In the genomic region with DNA sequence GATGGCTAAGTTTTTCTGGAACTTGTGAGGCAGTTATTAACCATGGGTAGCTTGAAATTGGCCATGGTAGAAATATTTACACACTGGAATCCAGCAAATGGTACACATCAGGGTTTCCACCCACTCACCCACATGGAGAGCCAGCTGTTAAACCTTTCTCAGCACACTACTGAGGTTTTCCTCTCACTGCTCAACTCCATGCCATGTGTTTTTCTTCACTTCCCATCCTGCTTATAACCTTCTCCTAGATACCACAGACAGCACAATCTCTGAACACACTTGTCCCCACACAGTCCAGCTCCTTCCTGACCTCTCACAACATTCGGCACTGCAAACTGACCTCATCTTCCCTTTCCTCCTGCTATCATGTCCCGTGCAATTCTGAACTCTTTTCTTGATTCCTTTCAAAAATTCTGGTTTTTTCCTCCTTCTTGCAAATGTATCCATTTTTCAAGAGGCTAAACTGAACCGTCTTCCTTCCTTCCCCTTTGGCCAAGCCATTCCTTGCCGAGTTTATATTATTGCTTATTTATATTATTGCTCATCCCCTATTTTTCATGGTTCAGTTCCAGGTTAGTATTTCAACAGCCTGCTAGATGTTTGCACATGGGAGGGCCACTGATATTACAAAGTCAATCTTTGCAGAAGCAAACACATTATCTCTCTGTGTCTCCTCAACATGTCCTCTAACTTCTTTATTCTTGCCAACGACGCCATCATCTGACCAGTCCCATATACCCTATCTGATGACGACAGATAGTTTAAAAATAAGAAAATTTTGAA, we compare ENCODE assay signal across 22 cellular contexts.
A peak's percentile ranks its signal among the peaks of the same experiment; 100 is the strongest.
DNase-seq lines count a peak whose midpoint lies in the region; ATAC-seq, FAIRE-seq and TF ChIP-seq lines count a peak whose summit lies in the region.
"Had no signal": no experiment of that assay in that cellular context is flagged by ENCODE, and none has a peak within 500 bp of the region (broad histone marks: within the 10 kb centered on the region; RNA-seq: fewer than 3 reads in every experiment).

No MANE protein-coding gene starts in this region.

- no peak for TF ChIP-seq POLR2A in right lobe of liver (IDR thresholded peaks at IDR 0.05)
- TF ChIP-seq POLR2A in HepG2 (IDR thresholded peaks at IDR 0.05; ENCODE audit: insufficient read depth in 1 of 2, low read depth in 2 of 2, low read length in 2 of 2), result no peak

- 23% methylated on average over 7 of the region's 7 CpGs for WGBS in right lobe of liver (ENCODE audit: insufficient coverage, low coverage, low lambda C conversion rate, missing lambda C conversion rate)
- WGBS in HepG2 (ENCODE audit: low lambda C conversion rate), result 6% methylated on average over 7 of the region's 7 CpGs

- ATAC-seq in right lobe of liver (peak; percentile 75 to 97 (median 84)), HepG2 (no peak), esophagus mucosa (no peak), GM18517 (IDR thresholded peaks at IDR 0.05; ENCODE audit: unreplicated experiment) (no peak)
- ATAC-seq: activated CD8-positive, alpha-beta T cell treated with anti-CD3 and anti-CD28 coated beads for 36 hours; WTC11 had no signal

- in situ Hi-C loops in HepG2 (cut with HindIII; ENCODE audit: extremely low pct_ligation_motif_present, low pct_unique_long_range_greater_than_20kb), result no loop called here

- no peaks in the 10 kb centered on the region for H3K4me1 Mint-ChIP-seq in CD14-positive monocyte
- H3K4me1 Mint-ChIP-seq: activated naive CD4-positive, alpha-beta T cell treated with anti-CD3 and anti-CD28 coated beads, Interleukin-2, amount 50 U/mL, for 24 hours; CD8-positive, alpha-beta memory T cell had no signal

- no peak overlapping the region for H3K4me2 ChIP-seq in HepG2 (ENCODE audit: low read depth, low read length)
- H3K4me2 ChIP-seq: KMS-11, neural progenitor cell had no signal

- no peaks in the 10 kb centered on the region for H3K36me3 Mint-ChIP-seq in CD14-positive monocyte
- H3K36me3 Mint-ChIP-seq: activated naive CD4-positive, alpha-beta T cell treated with anti-CD3 and anti-CD28 coated beads, Interleukin-2, amount 50 U/mL, for 24 hours; neural progenitor cell; WTC11 had no signal

- CTCF ChIA-PET in HepG2 (lab: Yijun Ruan, JAX; ENCODE audit: low intra/inter-chr PET ratio, low total read pairs), result no interaction called here

- H3K79me2 ChIP-seq in HepG2 (ENCODE audit: insufficient read depth, low read length), result no peaks in the 10 kb centered on the region

- no TSS peak for BruUV-seq in HepG2 (replicated peaks; lab: Mats Ljungman, UMichigan)

- FAIRE-seq in HepG2 (lab: Jason Lieb, UNC), result no peak

- no peak overlapping the region for H3K9ac ChIP-seq in HepG2 (ENCODE audit: insufficient read depth, low read depth, low read length)
- H3K9ac ChIP-seq: KMS-11, neural progenitor cell had no signal

- H3K9me3 ChIP-seq in right lobe of liver (no peaks in the 10 kb centered on the region), HepG2 (ENCODE audit: low read length) (no peaks in the 10 kb centered on the region)
- H3K9me3 ChIP-seq: thyroid gland had no signal

- POLR2A ChIA-PET in HepG2 (lab: Yijun Ruan, JAX), result no interaction called here

- peaks cover 0 to 4% (median 0%) of the 10 kb centered on the region in 7 donors for H3K9me3 Mint-ChIP-seq in CD14-positive monocyte
- H3K9me3 Mint-ChIP-seq: activated CD8-positive, alpha-beta T cell treated with anti-CD3 and anti-CD28 coated beads for 36 hours; activated naive CD4-positive, alpha-beta T cell treated with anti-CD3 and anti-CD28 coated beads, Interleukin-2, amount 50 U/mL, for 24 hours; neural progenitor cell; WTC11 had no signal

- no peak for TF ChIP-seq EP300 in HepG2 (IDR thresholded peaks at IDR 0.05; ENCODE audit: low read depth in 2 of 2, low read length in 2 of 2)
- no peak for TF ChIP-seq EP300 in HepG2 (CRISPR knock-in tag; IDR thresholded peaks at IDR 0.05; ENCODE audit: borderline replicate concordance)

- TF ChIP-seq RAD21 in HepG2 (CRISPR knock-in tag; IDR thresholded peaks at IDR 0.05), result no peak

- DNase-seq in right lobe of liver (no peak), HepG2 (ENCODE audit: low spot score) (no peak), astrocyte of the hippocampus (ENCODE audit: low read depth, low spot score) (peak; percentile 26), fibroblast of the aortic adventitia (ENCODE audit: low read depth) (peak; percentile 21), CD14-positive monocyte (ENCODE audit: low spot score) (no peak), AML-193 (lab: John Stamatoyannopoulos, UW) (no peak)
- DNase-seq: activated CD8-positive, alpha-beta T cell treated with anti-CD3 and anti-CD28 coated beads for 36 hours; activated T-cell treated with anti-CD3 and anti-CD28 coated beads, Interleukin-2, amount 50 U/mL, for 48 hours; CD8-positive, alpha-beta memory T cell; central memory CD4-positive, alpha-beta T cell; NCI-H1092 treated with DMSO at 0.1 percent for 48 hours; NCI-H2081 treated with DMSO at 0.1 percent for 48 hours; NCI-H524 treated with DMSO at 0.1 percent for 48 hours; stimulated activated CD4-positive, alpha-beta T cell treated with anti-CD3 and anti-CD28 coated beads, Interleukin-15, amount 100 ng/mL, for 24 hours; stimulated activated naive CD4-positive, alpha-beta T cell; thyroid gland had no signal

- H3K36me3 ChIP-seq in right lobe of liver (no peaks in the 10 kb centered on the region), HepG2 (replicated peaks in 1 of 2; ENCODE audit: control insufficient read depth in 1 of 2, insufficient read depth in 2 of 2, low read length in 2 of 2) (no peaks in the 10 kb centered on the region)
- H3K36me3 ChIP-seq: neural progenitor cell, thyroid gland had no signal

- no peaks in the 10 kb centered on the region for H3K27me3 ChIP-seq in right lobe of liver
- no peaks in the 10 kb centered on the region for H3K27me3 ChIP-seq in HepG2 (ENCODE audit: control insufficient read depth in 1 of 2, insufficient read depth in 2 of 2, low read length in 2 of 2)
- H3K27me3 ChIP-seq: neural progenitor cell, thyroid gland had no signal

- TF ChIP-seq CTCF in right lobe of liver (IDR thresholded peaks at IDR 0.05) (peak in 1 of 4 donors; percentile 7), HepG2 (CRISPR knock-in tag; IDR thresholded peaks at IDR 0.05) (no peak), fibroblast of the aortic adventitia (IDR thresholded peaks at IDR 0.05; ENCODE audit: insufficient read depth, low read length) (no peak), CD14-positive monocyte (IDR thresholded peaks at IDR 0.05) (no peak)

- H3K4me3 ChIP-seq in right lobe of liver (no peak overlapping the region), HepG2 (replicated peaks in 1 of 3; ENCODE audit: insufficient read depth in 1 of 3, low read depth in 2 of 3, low read length in 3 of 3) (no peak overlapping the region), fibroblast of the aortic adventitia (ENCODE audit: low read depth, low read length) (no peak overlapping the region)
- H3K4me3 ChIP-seq: neural progenitor cell, thyroid gland had no signal

- no peak overlapping the region for H3K27ac Mint-ChIP-seq in CD14-positive monocyte
- H3K27ac Mint-ChIP-seq: activated CD8-positive, alpha-beta T cell treated with anti-CD3 and anti-CD28 coated beads for 36 hours; activated naive CD4-positive, alpha-beta T cell treated with anti-CD3 and anti-CD28 coated beads, Interleukin-2, amount 50 U/mL, for 24 hours; CD8-positive, alpha-beta memory T cell; neural progenitor cell; WTC11 had no signal

- no peak overlapping the region for H3K4me3 Mint-ChIP-seq in CD14-positive monocyte
- H3K4me3 Mint-ChIP-seq: activated CD8-positive, alpha-beta T cell treated with anti-CD3 and anti-CD28 coated beads for 36 hours; activated naive CD4-positive, alpha-beta T cell treated with anti-CD3 and anti-CD28 coated beads, Interleukin-2, amount 50 U/mL, for 24 hours; CD8-positive, alpha-beta memory T cell; neural progenitor cell; WTC11 had no signal

- H3K27ac ChIP-seq in right lobe of liver (no peak overlapping the region), HepG2 (ENCODE audit: extremely low read length, insufficient read depth, low read length) (no peak overlapping the region)
- H3K27ac ChIP-seq: KMS-11, neural progenitor cell, thyroid gland had no signal

- no peaks in the 10 kb centered on the region for H4K20me1 ChIP-seq in HepG2 (ENCODE audit: insufficient read depth, low read length)

- no peaks in the 10 kb centered on the region for H3K4me1 ChIP-seq in right lobe of liver
- no peaks in the 10 kb centered on the region for H3K4me1 ChIP-seq in HepG2 (ENCODE audit: insufficient read depth, low read length)
- H3K4me1 ChIP-seq: neural progenitor cell, thyroid gland had no signal

- H3K27me3 Mint-ChIP-seq in CD14-positive monocyte (ENCODE audit: low read depth in 3 of 3), result peaks cover 0 to 2% (median 1%) of the 10 kb centered on the region in 3 donors
- H3K27me3 Mint-ChIP-seq: activated CD8-positive, alpha-beta T cell treated with anti-CD3 and anti-CD28 coated beads for 36 hours; activated naive CD4-positive, alpha-beta T cell treated with anti-CD3 and anti-CD28 coated beads, Interleukin-2, amount 50 U/mL, for 24 hours; CD8-positive, alpha-beta memory T cell had no signal

- intact Hi-C loops in right lobe of liver (cut with DNase I), result no loop called here
- intact Hi-C loops in HepG2 (cut with micrococcal nuclease; ENCODE audit: unreplicated experiment), result no loop called here
- intact Hi-C loops in CD14-positive monocyte (cut with micrococcal nuclease), result no loop called here

- no peak overlapping the region for H2AFZ ChIP-seq in HepG2 (ENCODE audit: low read length)
- H2AFZ ChIP-seq: neural progenitor cell had no signal

TF ChIP-seq in HepG2, 621 proteins besides CTCF, POLR2A, EP300 and RAD21 (continues in another document):
- TF ChIP-seq ZNF572 (CRISPR knock-in tag; IDR thresholded peaks at IDR 0.05) (no peak), DPF2 (CRISPR knock-in tag; IDR thresholded peaks at IDR 0.05; ENCODE audit: borderline replicate concordance, low read depth) (no peak), REPIN1 (CRISPR knock-in tag; IDR thresholded peaks at IDR 0.05; ENCODE audit: borderline replicate concordance, low read depth) (no peak), ZKSCAN5 (CRISPR knock-in tag; IDR thresholded peaks at IDR 0.05) (no peak), NFE2 (CRISPR knock-in tag; IDR thresholded peaks at IDR 0.05) (no peak), GFI1 (CRISPR knock-in tag; IDR thresholded peaks at IDR 0.05; ENCODE audit: borderline replicate concordance) (no peak)
- TF ChIP-seq, protein P1, sequence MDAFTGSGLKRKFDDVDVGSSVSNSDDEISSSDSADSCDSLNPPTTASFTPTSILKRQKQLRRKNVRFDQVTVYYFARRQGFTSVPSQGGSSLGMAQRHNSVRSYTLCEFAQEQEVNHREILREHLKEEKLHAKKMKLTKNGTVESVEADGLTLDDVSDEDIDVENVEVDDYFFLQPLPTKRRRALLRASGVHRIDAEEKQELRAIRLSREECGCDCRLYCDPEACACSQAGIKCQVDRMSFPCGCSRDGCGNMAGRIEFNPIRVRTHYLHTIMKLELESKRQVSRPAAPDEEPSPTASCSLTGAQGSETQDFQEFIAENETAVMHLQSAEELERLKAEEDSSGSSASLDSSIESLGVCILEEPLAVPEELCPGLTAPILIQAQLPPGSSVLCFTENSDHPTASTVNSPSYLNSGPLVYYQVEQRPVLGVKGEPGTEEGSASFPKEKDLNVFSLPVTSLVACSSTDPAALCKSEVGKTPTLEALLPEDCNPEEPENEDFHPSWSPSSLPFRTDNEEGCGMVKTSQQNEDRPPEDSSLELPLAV (CRISPR knock-in tag; conservative IDR thresholded peaks at IDR 0.05; ENCODE audit: low read depth), result no peak

Comparison
In these comparisons a context has a peak if more than half of its experiments do, and no peak if none do; other contexts are left out.
1. ATAC-seq: peak in right lobe of liver (4 of 4); none in HepG2 (single experiment), esophagus mucosa (single experiment) and GM18517 (single experiment).
2. DNase-seq: peak in astrocyte of the hippocampus (single experiment) and fibroblast of the aortic adventitia (single experiment); none in right lobe of liver (0 of 3), HepG2 (single experiment), CD14-positive monocyte (single experiment) and AML-193 (0 of 2).